8 cellular contexts compared by ENCODE assay signal in genomic region chr1:36516372-36517018, GRCh38. TPM values are rescaled to one million over a fixed set of nuclear protein-coding genes. Genes with fewer than 3 reads are reported as not detected.
DNase-seq lines count a peak whose midpoint lies in the region; ATAC-seq and TF ChIP-seq lines count a peak whose summit lies in the region.

No MANE protein-coding gene starts in this region.

- H3K27me3 ChIP-seq in lung (ENCODE audit: control insufficient read depth, insufficient read depth) = no peaks in the 10 kb centered on the region

- H3K9me3 ChIP-seq in lung (ENCODE audit: control insufficient read depth in 2 of 2, insufficient read depth in 1 of 2, low read length in 1 of 2) = no peaks in the 10 kb centered on the region

- CTCF ChIA-PET in activated CD4-positive, alpha-beta T cell treated with anti-CD3 and anti-CD28 coated beads for 36 hours (lab: Charles Lee) = interaction anchor here (0.5 to 2.9 kb wide), 48 partner anchors 8 to 1886 kb away, joined by 3 to 17 read pairs (median 3); no protein-coding TSS in a partner anchor

- in situ Hi-C loops in GM13977 (cut with MboI; ENCODE audit: low pct_unique_long_range_greater_than_20kb, low sequenced_read_pairs, unreplicated experiment) = no loop called here

- H3K4me1 ChIP-seq in lung (ENCODE audit: control insufficient read depth in 2 of 2, insufficient read depth in 2 of 2, low read length in 2 of 2) = no peaks in the 10 kb centered on the region

- TF ChIP-seq CTCF in GM13977 (IDR thresholded peaks at IDR 0.05; ENCODE audit: extremely low read depth, insufficient read depth, missing control alignments) (peak; percentile 92), lung (IDR thresholded peaks at IDR 0.05; ENCODE audit: control extremely low read depth, extremely low read depth) (peak; percentile 61)

- no peaks in the 10 kb centered on the region for H3K36me3 ChIP-seq in lung (ENCODE audit: control insufficient read depth in 2 of 2, insufficient read depth in 2 of 2, low read length in 2 of 2)

- H3K4me1 Mint-ChIP-seq in activated CD4-positive, alpha-beta T cell treated with anti-CD3 and anti-CD28 coated beads for 36 hours = no peaks in the 10 kb centered on the region

- H3K9me3 Mint-ChIP-seq in activated CD4-positive, alpha-beta T cell treated with anti-CD3 and anti-CD28 coated beads for 36 hours (ENCODE audit: low read depth) = no peaks in the 10 kb centered on the region

- WGBS in lung, 2 donors = 53 to 60% methylated on average over 11 of the region's 11 CpGs

- intact Hi-C loops in activated CD4-positive, alpha-beta T cell treated with anti-CD3 and anti-CD28 coated beads for 36 hours (cut with DNase I, micrococcal nuclease) = loop anchor here in 1 of 2 experiments (2.0 kb wide), 2 partner anchors 34 to 918 kb away; no protein-coding TSS in a partner anchor

- H3K4me3 Mint-ChIP-seq in activated CD4-positive, alpha-beta T cell treated with anti-CD3 and anti-CD28 coated beads for 36 hours = no peak overlapping the region

- no peaks in the 10 kb centered on the region for H3K36me3 Mint-ChIP-seq in activated CD4-positive, alpha-beta T cell treated with anti-CD3 and anti-CD28 coated beads for 36 hours (ENCODE audit: low read depth)

- DNase-seq in AG08395 (ENCODE audit: low spot score) (peak; percentile 77), GM13977 (ENCODE audit: low spot score) (peak; percentile 81), NCI-H2196 (lab: John Stamatoyannopoulos, UW; ENCODE audit: unreplicated experiment) (peak; percentile 72), lung (ENCODE audit: low spot score) (peak; percentile 46), OCI-M2 (lab: John Stamatoyannopoulos, UW; ENCODE audit: unreplicated experiment) (no peak)
- DNase-seq in activated CD4-positive, alpha-beta T cell treated with anti-CD3 and anti-CD28 coated beads for 36 hours = peak; percentile 68
- DNase-seq in effector CD4-positive, alpha-beta T cell = peak; percentile 7
- DNase-seq in stimulated activated CD8-positive, alpha-beta memory T cell treated with anti-CD3 and anti-CD28 coated beads, Interleukin-2, amount 100 ng/mL, for 48 hours (ENCODE audit: low read depth in 2 of 2) = peak; percentile 19 to 27

- no peak overlapping the region for H3K27ac Mint-ChIP-seq in activated CD4-positive, alpha-beta T cell treated with anti-CD3 and anti-CD28 coated beads for 36 hours

- POLR2A ChIA-PET in activated CD4-positive, alpha-beta T cell treated with anti-CD3 and anti-CD28 coated beads for 36 hours (lab: Charles Lee) = interaction anchor here (0.6 kb wide), 1 partner anchor 93 kb away, joined by 5 read pairs; no protein-coding TSS in a partner anchor

- no peaks in the 10 kb centered on the region for H3K27me3 Mint-ChIP-seq in activated CD4-positive, alpha-beta T cell treated with anti-CD3 and anti-CD28 coated beads for 36 hours

- ATAC-seq in activated CD4-positive, alpha-beta T cell treated with anti-CD3 and anti-CD28 coated beads for 36 hours = peak; percentile 77
- no peak for ATAC-seq in lung (ENCODE audit: insufficient read depth, low FRiP score)

- no peak overlapping the region for H3K27ac ChIP-seq in lung (ENCODE audit: low read depth in 1 of 2, low read length in 1 of 2)

- no peak overlapping the region for H3K4me3 ChIP-seq in lung

RNA-seq across cellular contexts. Expression of gene CSF3R, which starts 33.8 kb away (rescaled TPM):
- under 1 TPM; 0.33 to 0.41 TPM for total RNA-seq in activated CD4-positive, alpha-beta T cell treated with anti-CD3 and anti-CD28 coated beads for 36 hours
- total RNA-seq in lung = 100 to 1,000 TPM; 129 to 234 TPM
- 100 to 1,000 TPM; 180 to 705 TPM for polyA plus RNA-seq in lung

RNA-seq across cellular contexts. Expression of gene MRPS15, which starts 52.3 kb away (rescaled TPM):
- total RNA-seq in activated CD4-positive, alpha-beta T cell treated with anti-CD3 and anti-CD28 coated beads for 36 hours = 100 to 1,000 TPM; 123 to 169 TPM
- total RNA-seq in lung = 10 to 100 TPM; 30.7 to 76.6 TPM
- 100 to 1,000 TPM; 112 to 248 TPM for polyA plus RNA-seq in lung

Comparison
In these comparisons a context has a peak if more than half of its experiments do, and no peak if none do; other contexts are left out.
1. RNA of gene CSF3R, which starts 33.8 kb away (total RNA-seq): 129 to 234 TPM in lung; 0.33 to 0.41 TPM in activated CD4-positive, alpha-beta T cell treated with anti-CD3 and anti-CD28 coated beads for 36 hours; every median in the first group is over 10 times any median in the second.